Comparison of ENCODE assay signal across 13 cellular contexts in genomic region chr20:49318091-49318429, GRCh38. TPM values are rescaled to one million over a fixed set of nuclear protein-coding genes. Genes with fewer than 3 reads are reported as not detected.
DNase-seq lines count a peak whose midpoint lies in the region; ATAC-seq and TF ChIP-seq lines count a peak whose summit lies in the region.
"Had no signal": no experiment of that assay in that cellular context is flagged by ENCODE, and none has a peak within 500 bp of the region (broad histone marks: within the 10 kb centered on the region; RNA-seq: fewer than 3 reads in every experiment).

No MANE protein-coding gene starts in this region.

- H3K9ac ChIP-seq in parathyroid adenoma: no peak overlapping the region
- H3K9ac ChIP-seq in Karpas-422 (ENCODE audit: low read length): no peak overlapping the region

- H3K9me3 Mint-ChIP-seq in CD4-positive, alpha-beta T cell: no peaks in the 10 kb centered on the region
- H3K9me3 Mint-ChIP-seq in IgD-negative memory B cell: no peaks in the 10 kb centered on the region
- H3K9me3 Mint-ChIP-seq in endothelial cell (ENCODE audit: unreplicated experiment): no peaks in the 10 kb centered on the region
- no peaks in the 10 kb centered on the region for H3K9me3 Mint-ChIP-seq in Calu3 (ENCODE audit: low read depth, unreplicated experiment)

- H3K9me3 ChIP-seq in CD4-positive, alpha-beta T cell (ENCODE audit: control insufficient read depth, low read length): no peaks in the 10 kb centered on the region
- H3K9me3 ChIP-seq in parathyroid adenoma (ENCODE audit: control insufficient read depth, low read length) (no peaks in the 10 kb centered on the region), Karpas-422 (ENCODE audit: low read length) (no peaks in the 10 kb centered on the region)

- H3K4me1 Mint-ChIP-seq in CD4-positive, alpha-beta T cell (ENCODE audit: low read depth): peaks cover 14% of the 10 kb centered on the region
- H3K4me1 Mint-ChIP-seq in IgD-negative memory B cell (peaks cover 6 to 7% (median 7%) of the 10 kb centered on the region in 3 donors), endothelial cell (ENCODE audit: unreplicated experiment) (peaks cover 12% of the 10 kb centered on the region), Calu3 (ENCODE audit: low read depth, unreplicated experiment) (no peaks in the 10 kb centered on the region)

- H3K79me2 ChIP-seq in parathyroid adenoma: no peaks in the 10 kb centered on the region
- no peaks in the 10 kb centered on the region for H3K79me2 ChIP-seq in Karpas-422 (ENCODE audit: low read length)

- peak overlapping the region; percentile 42 for H3K4me3 Mint-ChIP-seq in CD4-positive, alpha-beta T cell
- H3K4me3 Mint-ChIP-seq in IgD-negative memory B cell: peak overlapping the region in 3 of 4 donors; percentile 39 to 55 (median 43)
- peak overlapping the region; percentile 83 for H3K4me3 Mint-ChIP-seq in endothelial cell (ENCODE audit: unreplicated experiment)
- H3K4me3 Mint-ChIP-seq in Calu3 (ENCODE audit: low read depth, unreplicated experiment): no peak overlapping the region

- H3K4me3 ChIP-seq in parathyroid adenoma (ENCODE audit: low read depth, low read length) (peak overlapping the region; percentile 44), Karpas-422 (ENCODE audit: low read length) (no peak overlapping the region)

- H3K27ac Mint-ChIP-seq in CD4-positive, alpha-beta T cell: no peak overlapping the region
- no peak overlapping the region for H3K27ac Mint-ChIP-seq in IgD-negative memory B cell
- H3K27ac Mint-ChIP-seq in endothelial cell (ENCODE audit: unreplicated experiment): no peak overlapping the region
- H3K27ac Mint-ChIP-seq in Calu3 (ENCODE audit: unreplicated experiment): no peak overlapping the region

- H3K27me3 Mint-ChIP-seq in CD4-positive, alpha-beta T cell: peaks cover 57% of the 10 kb centered on the region
- H3K27me3 Mint-ChIP-seq in IgD-negative memory B cell (peaks cover 45% of the 10 kb centered on the region), endothelial cell (ENCODE audit: unreplicated experiment) (peaks cover 8% of the 10 kb centered on the region), Calu3 (ENCODE audit: unreplicated experiment) (peaks cover 48% of the 10 kb centered on the region)

- peaks cover 40% of the 10 kb centered on the region for H3K27me3 ChIP-seq in CD4-positive, alpha-beta T cell (ENCODE audit: control insufficient read depth, insufficient read depth, low read length)
- H3K27me3 ChIP-seq in parathyroid adenoma (ENCODE audit: control insufficient read depth, insufficient read depth, low read length) (no peaks in the 10 kb centered on the region), Karpas-422 (ENCODE audit: low read length) (no peaks in the 10 kb centered on the region)

- BruUV-seq in Calu3 (replicated peaks; lab: Mats Ljungman, UMichigan): no TSS peak

- H3K36me3 Mint-ChIP-seq in CD4-positive, alpha-beta T cell (ENCODE audit: low read depth): no peaks in the 10 kb centered on the region
- H3K36me3 Mint-ChIP-seq in IgD-negative memory B cell (no peaks in the 10 kb centered on the region), endothelial cell (ENCODE audit: low read depth, unreplicated experiment) (peaks cover 6% of the 10 kb centered on the region), Calu3 (ENCODE audit: insufficient read depth, unreplicated experiment) (no peaks in the 10 kb centered on the region)

- H3K36me3 ChIP-seq in parathyroid adenoma (ENCODE audit: control insufficient read depth, insufficient read depth, low read length) (no peaks in the 10 kb centered on the region), Karpas-422 (ENCODE audit: insufficient read depth, low read length) (no peaks in the 10 kb centered on the region)

- H2AFZ ChIP-seq in parathyroid adenoma (peak overlapping the region; percentile 3), Karpas-422 (ENCODE audit: low read length) (no peak overlapping the region)

- CTCF ChIA-PET in CD4-positive, alpha-beta T cell (lab: Charles Lee): no interaction called here
- CTCF ChIA-PET in Calu3 (lab: Charles Lee): no interaction called here

- H3K9me2 ChIP-seq in Karpas-422 (replicated peaks; ENCODE audit: insufficient read depth, low read length): no peaks in the 10 kb centered on the region

- no peak for DNase-seq in CD4-positive, alpha-beta T cell
- DNase-seq in endothelial cell (ENCODE audit: low spot score) (no peak), Karpas-422 (no peak), DMS114 treated with DMSO at 0.1 percent for 48 hours (lab: John Stamatoyannopoulos, UW; ENCODE audit: unreplicated experiment) (no peak), Calu3 (no peak), nucleus accumbens (lab: John Stamatoyannopoulos, UW) (no peak)
- DNase-seq: cortex of kidney, hippocampal formation, NCI-H2081, occipital lobe, SHP77 treated with DMSO at 0.1 percent for 48 hours had no signal

- intact Hi-C loops in CD4-positive, alpha-beta T cell (cut with DNase I, micrococcal nuclease): no loop called here
- intact Hi-C loops in Calu3 (cut with micrococcal nuclease; ENCODE audit: unreplicated experiment): no loop called here

- H3K4me1 ChIP-seq in parathyroid adenoma (peaks cover 2% of the 10 kb centered on the region), Karpas-422 (ENCODE audit: low read length) (no peaks in the 10 kb centered on the region)

- no peak for ATAC-seq in CD4-positive, alpha-beta T cell (ENCODE audit: poor library complexity)

- TF ChIP-seq CTCF in CD4-positive, alpha-beta T cell (IDR thresholded peaks at IDR 0.05): no peak
- no peak for TF ChIP-seq CTCF in endothelial cell (IDR thresholded peaks at IDR 0.05; ENCODE audit: unreplicated experiment)
- no peak for TF ChIP-seq CTCF in parathyroid adenoma (IDR thresholded peaks at IDR 0.05)
- TF ChIP-seq CTCF in Calu3 (IDR thresholded peaks at IDR 0.05; ENCODE audit: unreplicated experiment): no peak

- no peak overlapping the region for H3K27ac ChIP-seq in CD4-positive, alpha-beta T cell (ENCODE audit: low read depth, low read length)
- H3K27ac ChIP-seq in parathyroid adenoma (no peak overlapping the region), Karpas-422 (ENCODE audit: low read length) (no peak overlapping the region)

- H4K20me1 ChIP-seq in Karpas-422 (ENCODE audit: insufficient read depth, low read depth, low read length): no peaks in the 10 kb centered on the region

- POLR2A ChIA-PET in CD4-positive, alpha-beta T cell (lab: Charles Lee): interaction anchor here (0.9 to 1.3 kb wide), 2 partner anchors 15 to 40 kb away, joined by 3 to 6 read pairs; partner anchors contain the start of gene ZNFX1

- H3K4me2 ChIP-seq in parathyroid adenoma (ENCODE audit: low read length) (peak overlapping the region; percentile 82), Karpas-422 (ENCODE audit: low read depth, low read length, poor library complexity, severe bottlenecking) (no peak overlapping the region)

RNA-seq across cellular contexts. Expression of gene ZNFX1, which starts 40.2 kb away (rescaled TPM):
- 10 to 100 TPM; 50.6 to 51.6 TPM for total RNA-seq in CD4-positive, alpha-beta T cell
- 45.2 TPM for polyA plus RNA-seq in IgD-negative memory B cell
- total RNA-seq in endothelial cell (ENCODE audit: unreplicated experiment) (25.0 TPM), Calu3 (2022) (94.1 and 156 TPM in 2 replicates)
- 21.7 and 22.2 TPM in 2 replicates for total RNA-seq in Karpas-422 (2014; rRNA removed; shearing (Covaris generic); ENCODE audit: low replicate concordance)
